Comparison of ENCODE assay signal across 8 cellular contexts in genomic region chr7:124764847-124765400, GRCh38. TPM values are rescaled to one million over a fixed set of nuclear protein-coding genes. Genes with fewer than 3 reads are reported as not detected.
DNase-seq lines count a peak whose midpoint lies in the region; ATAC-seq, FAIRE-seq and TF ChIP-seq lines count a peak whose summit lies in the region.

No MANE protein-coding gene starts in this region.

- TF ChIP-seq POLR2A in breast epithelium (IDR thresholded peaks at IDR 0.05): no peak

- peak overlapping the region; percentile 70 for H3K4me3 Mint-ChIP-seq in stimulated activated effector memory CD8-positive, alpha-beta T cell treated with anti-CD3 and anti-CD28 coated beads, Interleukin-12 subunit alpha, Interleukin-12 subunit beta, amount 100 ng/mL, for 72 hours

- no peaks in the 10 kb centered on the region for H3F3A ChIP-seq in GM23248 (ENCODE audit: insufficient read depth)

- DNase-seq in GM23248 (no peak), NCI-H748 treated with DMSO at 0.1 percent for 48 hours (lab: John Stamatoyannopoulos, UW) (peak; percentile 16), breast epithelium (ENCODE audit: low spot score in 2 of 2) (peak in 1 of 2 donors; percentile 53), kidney epithelial cell (ENCODE audit: low read depth) (no peak), RCC 7860 (ENCODE audit: low spot score) (no peak), NOMO-1 (lab: John Stamatoyannopoulos, UW; ENCODE audit: unreplicated experiment in 2 of 2) (no peak)
- no peak for DNase-seq in stimulated activated effector memory CD8-positive, alpha-beta T cell treated with anti-CD3 and anti-CD28 coated beads, Interleukin-12 subunit alpha, Interleukin-12 subunit beta, amount 100 ng/mL, for 72 hours (ENCODE audit: low spot score in 2 of 2)

- no peaks in the 10 kb centered on the region for H3K36me3 Mint-ChIP-seq in stimulated activated effector memory CD8-positive, alpha-beta T cell treated with anti-CD3 and anti-CD28 coated beads, Interleukin-12 subunit alpha, Interleukin-12 subunit beta, amount 100 ng/mL, for 72 hours

- intact Hi-C loops in breast epithelium (cut with DNase I; ENCODE audit: low total_unique reads): loop anchor here (5.0 kb wide), 1 partner anchor 198 kb away; no protein-coding TSS in a partner anchor

- no peaks in the 10 kb centered on the region for H3K36me3 ChIP-seq in ES-I3 (ENCODE audit: insufficient read depth, low read length)
- H3K36me3 ChIP-seq in GM23248 (ENCODE audit: low read depth): no peaks in the 10 kb centered on the region
- no peaks in the 10 kb centered on the region for H3K36me3 ChIP-seq in breast epithelium
- no peaks in the 10 kb centered on the region for H3K36me3 ChIP-seq in kidney epithelial cell (ENCODE audit: control insufficient read depth, insufficient read depth, low read length)

- in situ Hi-C loops in GM23248 (cut with MboI): no loop called here

- peak; percentile 38 for ATAC-seq in stimulated activated effector memory CD8-positive, alpha-beta T cell treated with anti-CD3 and anti-CD28 coated beads, Interleukin-12 subunit alpha, Interleukin-12 subunit beta, amount 100 ng/mL, for 72 hours

- H3K9me3 Mint-ChIP-seq in stimulated activated effector memory CD8-positive, alpha-beta T cell treated with anti-CD3 and anti-CD28 coated beads, Interleukin-12 subunit alpha, Interleukin-12 subunit beta, amount 100 ng/mL, for 72 hours: no peaks in the 10 kb centered on the region

- no peaks in the 10 kb centered on the region for H3K9me2 ChIP-seq in GM23248 (ENCODE audit: insufficient read depth)

- H3K27ac ChIP-seq in GM23248 (no peak overlapping the region), breast epithelium (peak overlapping the region; percentile 27 to 34)

- peak overlapping the region; percentile 63 for H2AFZ ChIP-seq in GM23248

- no peak overlapping the region for H3K27ac Mint-ChIP-seq in stimulated activated effector memory CD8-positive, alpha-beta T cell treated with anti-CD3 and anti-CD28 coated beads, Interleukin-12 subunit alpha, Interleukin-12 subunit beta, amount 100 ng/mL, for 72 hours

- H4K20me1 ChIP-seq in GM23248 (ENCODE audit: insufficient read depth): no peaks in the 10 kb centered on the region

- no peak for TF ChIP-seq CTCF in breast epithelium (IDR thresholded peaks at IDR 0.05)
- TF ChIP-seq CTCF in kidney epithelial cell (IDR thresholded peaks at IDR 0.05; ENCODE audit: insufficient read depth, low read length, poor library complexity, severe bottlenecking): no peak

- H3K9ac ChIP-seq in ES-I3 (ENCODE audit: low read depth, low read length): peak overlapping the region; percentile 93
- H3K9ac ChIP-seq in GM23248: no peak overlapping the region

- no peaks in the 10 kb centered on the region for H3K9me3 ChIP-seq in ES-I3 (ENCODE audit: control insufficient read depth, insufficient read depth, low read length)
- H3K9me3 ChIP-seq in GM23248 (ENCODE audit: low read depth): no peaks in the 10 kb centered on the region
- H3K9me3 ChIP-seq in breast epithelium: no peaks in the 10 kb centered on the region

- 0 out of 2 replicates have a peak, but pooled peaks cover 10% of the 10 kb centered on the region for H3K4me1 ChIP-seq in ES-I3 (ENCODE audit: insufficient read depth, low read length)
- H3K4me1 ChIP-seq in GM23248 (ENCODE audit: insufficient read depth): no peaks in the 10 kb centered on the region
- no peaks in the 10 kb centered on the region for H3K4me1 ChIP-seq in breast epithelium

- H3K27me3 ChIP-seq in GM23248 (replicated peaks; ENCODE audit: insufficient read depth) (peaks cover 37% of the 10 kb centered on the region), breast epithelium (peaks cover 0 to 10% of the 10 kb centered on the region in 2 donors), kidney epithelial cell (ENCODE audit: control insufficient read depth, insufficient read depth, low read length) (peaks cover 24% of the 10 kb centered on the region)

- 3 to 6% methylated on average over 26 of the region's 26 CpGs for WGBS in GM23248 (ENCODE audit: low coverage in 1 of 2, low lambda C conversion rate in 2 of 2, missing lambda C conversion rate in 2 of 2), 2 experiments

- peak overlapping the region; percentile 54; the same call in 1 of the 2 replicates for H3K4me3 ChIP-seq in GM23248
- H3K4me3 ChIP-seq in breast epithelium: peak overlapping the region; percentile 37 to 71 (median 63)
- H3K4me3 ChIP-seq in kidney epithelial cell (ENCODE audit: low read depth, low read length): peak overlapping the region; percentile 59

- no peak for FAIRE-seq in RCC 7860 (lab: Jason Lieb, UNC)

- peaks cover 17% of the 10 kb centered on the region for H3K4me1 Mint-ChIP-seq in stimulated activated effector memory CD8-positive, alpha-beta T cell treated with anti-CD3 and anti-CD28 coated beads, Interleukin-12 subunit alpha, Interleukin-12 subunit beta, amount 100 ng/mL, for 72 hours

- peak overlapping the region; percentile 62 for H3K4me2 ChIP-seq in GM23248 (ENCODE audit: unreplicated experiment)

- H3K79me2 ChIP-seq in GM23248 (ENCODE audit: insufficient read depth): no peaks in the 10 kb centered on the region

RNA-seq across cellular contexts. Expression of gene GPR37, which starts 0.7 kb away (rescaled TPM):
- not detected in 2 replicates for total RNA-seq in GM23248 (2014; rRNA removed; shearing (Covaris generic))
- not detected in 2 replicates for polyA plus RNA-seq in GM23248 (2016; fragmentation: Nextera tagmentation; extraction: Ambion mirVana)
- 1 to 10 TPM in 1 of 3 donors, under 1 TPM in 2; 0.32 to 3.2 (median 0.98) TPM for total RNA-seq in breast epithelium
- total RNA-seq in kidney epithelial cell: 2.7 and 4.1 TPM in 2 replicates
